Comparison of ENCODE assay signal across 10 cellular contexts in genomic region chr1:229238674-229239415, GRCh38. TPM values are rescaled to one million over a fixed set of nuclear protein-coding genes. Genes with fewer than 3 reads are reported as not detected.
A peak's percentile ranks its signal among the peaks of the same experiment; 100 is the strongest.
DNase-seq lines count a peak whose midpoint lies in the region; ATAC-seq, FAIRE-seq and TF ChIP-seq lines count a peak whose summit lies in the region.
"Had no signal": no experiment of that assay in that cellular context is flagged by ENCODE, and none has a peak within 500 bp of the region (broad histone marks: within the 10 kb centered on the region; RNA-seq: fewer than 3 reads in every experiment).

No MANE protein-coding gene starts in this region.

- H3K18ac ChIP-seq in H1 (ENCODE audit: extremely low read depth, low read length) = peak overlapping the region; percentile 76; the same call in 1 of the 2 replicates

- no peak overlapping the region for H2BK15ac ChIP-seq in H1 (ENCODE audit: low read length)

- H2BK20ac ChIP-seq in H1 (ENCODE audit: low read length) = peak overlapping the region; percentile 29; the same call in 1 of the 2 replicates

- H3K27me3 ChIP-seq in H1 (replicated peaks in 1 of 4; ENCODE audit: control insufficient read depth in 3 of 4, extremely low read depth in 1 of 4, insufficient read depth in 3 of 4, low read length in 3 of 4) = no peaks in the 10 kb centered on the region
- peaks cover 1 to 3% of the 10 kb centered on the region in 2 experiments; a peak in 1 of 5 replicates for H3K27me3 ChIP-seq in HepG2 (ENCODE audit: control insufficient read depth in 1 of 2, insufficient read depth in 2 of 2, low read length in 2 of 2)

- ATAC-seq in HepG2 (no peak), GM18517 (IDR thresholded peaks at IDR 0.05; ENCODE audit: unreplicated experiment) (no peak), GM21447 (IDR thresholded peaks at IDR 0.05; ENCODE audit: unreplicated experiment) (no peak)

- FAIRE-seq in H1 (lab: Jason Lieb, UNC) = no peak
- no peak for FAIRE-seq in HepG2 (lab: Jason Lieb, UNC)

- no peak for TF ChIP-seq RAD21 in H1 (IDR thresholded peaks at IDR 0.05 in 1 of 2, conservative IDR thresholded peaks at IDR 0.05 in 1 of 2; ENCODE audit: low read depth in 2 of 2, low read length in 2 of 2)
- TF ChIP-seq RAD21 in HepG2 (CRISPR knock-in tag; IDR thresholded peaks at IDR 0.05) = no peak

- no peak overlapping the region for H3K14ac ChIP-seq in H1 (ENCODE audit: insufficient read length)

- H2BK12ac ChIP-seq in H1 (ENCODE audit: low read depth, low read length) = peak overlapping the region; percentile 68; the same call in 1 of the 2 replicates

- H4K8ac ChIP-seq in H1 (ENCODE audit: extremely low read depth, insufficient read depth, low read length) = no peak overlapping the region

- no peak overlapping the region for H3K23ac ChIP-seq in H1 (ENCODE audit: insufficient read length)

- DNase-seq in LoVo (ENCODE audit: low spot score) (peak; percentile 65), H1 (ENCODE audit: low read depth in 1 of 2, low spot score in 2 of 2) (peak in 1 of 2 experiments; percentile 45), HepG2 (ENCODE audit: low spot score) (no peak)
- no peak for DNase-seq in stimulated activated naive CD4-positive, alpha-beta T cell (lab: John Stamatoyannopoulos, UW)
- DNase-seq: activated CD4-positive, alpha-beta T cell treated with anti-CD3 and anti-CD28 coated beads for 48 hours; Caco-2; OCI-M1 had no signal

- TF ChIP-seq EP300 in H1 (IDR thresholded peaks at IDR 0.05; ENCODE audit: borderline replicate concordance in 1 of 2, low read depth in 2 of 2, low read length in 2 of 2) = no peak
- no peak for TF ChIP-seq EP300 in HepG2 (IDR thresholded peaks at IDR 0.05; ENCODE audit: low read depth in 2 of 2, low read length in 2 of 2)
- TF ChIP-seq EP300 in HepG2 (CRISPR knock-in tag; IDR thresholded peaks at IDR 0.05; ENCODE audit: borderline replicate concordance) = no peak

- H3K56ac ChIP-seq in H1 (replicated peaks; ENCODE audit: insufficient read length, low read depth, low read length) = no peak overlapping the region

- intact Hi-C loops in HepG2 (cut with micrococcal nuclease; ENCODE audit: unreplicated experiment) = no loop called here

- H3K36me3 ChIP-seq in H1 (ENCODE audit: control insufficient read depth in 2 of 4, insufficient read depth in 4 of 4, low read length in 3 of 4) (no peaks in the 10 kb centered on the region), HepG2 (replicated peaks in 1 of 2; ENCODE audit: control insufficient read depth in 1 of 2, insufficient read depth in 2 of 2, low read length in 2 of 2) (no peaks in the 10 kb centered on the region)

- H3K79me2 ChIP-seq in H1 (ENCODE audit: control insufficient read depth in 1 of 2, insufficient read depth in 2 of 2, low read length in 2 of 2) (no peaks in the 10 kb centered on the region), HepG2 (ENCODE audit: insufficient read depth, low read length) (no peaks in the 10 kb centered on the region)

- TF ChIP-seq CTCF in H1 (IDR thresholded peaks at IDR 0.05; ENCODE audit: control extremely low read depth in 1 of 3, insufficient read depth in 1 of 3, low read depth in 1 of 3, low read length in 3 of 3) (no peak), HepG2 (CRISPR knock-in tag; IDR thresholded peaks at IDR 0.05) (no peak)

- 0 out of 4 replicates have a peak, but pooled peaks cover 0 to 3% of the 10 kb centered on the region in 2 experiments for H3K9me3 ChIP-seq in H1 (ENCODE audit: insufficient read depth in 2 of 2, low read depth in 1 of 2, low read length in 1 of 2)
- H3K9me3 ChIP-seq in HepG2 (ENCODE audit: low read length) = peaks cover 10% of the 10 kb centered on the region
- H3K9me3 ChIP-seq: Caco-2 had no signal

- H3K4me3 ChIP-seq in H1 (ENCODE audit: extremely low read depth in 1 of 4, insufficient read depth in 2 of 4, low read depth in 3 of 4, low read length in 4 of 4) (no peak overlapping the region), HepG2 (replicated peaks in 1 of 3; ENCODE audit: insufficient read depth in 1 of 3, low read depth in 2 of 3, low read length in 3 of 3) (no peak overlapping the region)

- CTCF ChIA-PET in H1 (lab: Charles Lee; ENCODE audit: partially characterized antibody) = interaction anchor here (0.6 to 3.0 kb wide), 5 partner anchors 10 to 231 kb away, joined by 3 to 11 read pairs (median 3); no protein-coding TSS in a partner anchor
- CTCF ChIA-PET in HepG2 (lab: Yijun Ruan, JAX; ENCODE audit: low intra/inter-chr PET ratio, low total read pairs) = no interaction called here

- WGBS in H1 (ENCODE audit: extremely low coverage in 1 of 2, insufficient coverage in 1 of 2, insufficient read length in 1 of 2, insufficient replicate concordance in 2 of 2, low coverage in 1 of 2, low lambda C conversion rate in 2 of 2, missing lambda C conversion rate in 1 of 2), 2 experiments = 84% methylated on average over 6 of the region's 6 CpGs; no CpG with 5 or more reads in 1 of the 2 experiments
- 39% methylated on average over 4 of the region's 6 CpGs for WGBS in HepG2 (ENCODE audit: low lambda C conversion rate)

- H3K23me2 ChIP-seq in H1 (ENCODE audit: low read depth, low read length) = no peaks in the 10 kb centered on the region

- H3K4ac ChIP-seq in H1 (replicated peaks; ENCODE audit: insufficient read length, low read depth, low read length) = no peak overlapping the region

- H4K5ac ChIP-seq in H1 (ENCODE audit: insufficient read length, low read depth, low read length) = no peak overlapping the region

- no peak for TF ChIP-seq POLR2A in H1 (IDR thresholded peaks at IDR 0.05; ENCODE audit: control extremely low read depth in 1 of 2, low read depth in 2 of 2, low read length in 2 of 2)
- no peak for TF ChIP-seq POLR2A in HepG2 (IDR thresholded peaks at IDR 0.05; ENCODE audit: insufficient read depth in 1 of 2, low read depth in 2 of 2, low read length in 2 of 2)

- H4K91ac ChIP-seq in H1 (replicated peaks; ENCODE audit: insufficient read length, low read length) = peak overlapping the region; percentile 94

- POLR2A ChIA-PET in H1 (lab: Charles Lee; ENCODE audit: partially characterized antibody) = no interaction called here
- POLR2A ChIA-PET in HepG2 (lab: Yijun Ruan, JAX) = interaction anchor here (0.6 kb wide), 1 partner anchor 16 kb away, joined by 3 read pairs; no protein-coding TSS in a partner anchor

- H2AK5ac ChIP-seq in H1 (ENCODE audit: low read depth, low read length) = 0 out of 2 replicates have a peak overlapping the region, but pooled peaks have one; percentile 53

- H2BK120ac ChIP-seq in H1 (replicated peaks; ENCODE audit: low read depth, low read length) = peak overlapping the region; percentile 55

- H2AFZ ChIP-seq in H1 (ENCODE audit: low read length) (no peak overlapping the region), HepG2 (ENCODE audit: low read length) (no peak overlapping the region)

- no peaks in the 10 kb centered on the region for H3K79me1 ChIP-seq in H1 (ENCODE audit: low read depth, low read length)

- H3K9ac ChIP-seq in H1 (replicated peaks in 1 of 4; ENCODE audit: extremely low read depth in 1 of 4, low read depth in 3 of 4, low read length in 3 of 4) (no peak overlapping the region), HepG2 (ENCODE audit: insufficient read depth, low read depth, low read length) (no peak overlapping the region)

- in situ Hi-C loops in HepG2 (cut with HindIII; ENCODE audit: extremely low pct_ligation_motif_present, low pct_unique_long_range_greater_than_20kb) = loop anchor here (10.0 kb wide), 1 partner anchor 544 kb away; no protein-coding TSS in a partner anchor

- no peak overlapping the region for H3K27ac ChIP-seq in H1 (ENCODE audit: low read depth, low read length)
- H3K27ac ChIP-seq in HepG2 (ENCODE audit: extremely low read length, insufficient read depth, low read length) = no peak overlapping the region
- peak overlapping the region; percentile 95 for H3K27ac ChIP-seq in temporal lobe (ENCODE audit: low read depth, low read length)

- H3K4me2 ChIP-seq in H1 (ENCODE audit: insufficient read depth in 1 of 2, low read depth in 2 of 2, low read length in 2 of 2) (no peak overlapping the region), HepG2 (ENCODE audit: low read depth, low read length) (no peak overlapping the region)

- no peak overlapping the region for H2BK5ac ChIP-seq in H1 (ENCODE audit: low read depth, low read length)

- peaks cover 1 to 10% (median 6%) of the 10 kb centered on the region in 4 experiments; a peak in 3 of 7 replicates for H3K4me1 ChIP-seq in H1 (replicated peaks in 1 of 4; ENCODE audit: control insufficient read depth in 3 of 4, insufficient read depth in 4 of 4, low read length in 3 of 4)
- peaks cover 19% of the 10 kb centered on the region for H3K4me1 ChIP-seq in HepG2 (ENCODE audit: insufficient read depth, low read length)

- BruUV-seq in HepG2 (replicated peaks; lab: Mats Ljungman, UMichigan) = no TSS peak

- no peaks in the 10 kb centered on the region for H4K20me1 ChIP-seq in H1 (replicated peaks in 1 of 2; ENCODE audit: control insufficient read depth in 1 of 2, insufficient read depth in 2 of 2, low read length in 2 of 2)
- H4K20me1 ChIP-seq in HepG2 (ENCODE audit: insufficient read depth, low read length) = no peaks in the 10 kb centered on the region

RNA-seq across cellular contexts. Expression of gene RAB4A, which starts 32.1 kb away (rescaled TPM):
- total RNA-seq in H1 (2021; fragmentation: NEBNext Ultra II Directional; extraction: Animal tissue kit (Norgen Biotek cat#: 25700)) = 68.8 and 73.4 TPM in 2 replicates
- polyA plus RNA-seq in H1 (2011; rRNA removed) (13.3 and 16.7 TPM in 2 replicates), HepG2 (2011; rRNA removed) (41.6 and 56.0 TPM in 2 replicates)
- 30.0 TPM for polyA plus RNA-seq in H1 (2011; cell fraction: cytosol; rRNA removed)
- 12.3 TPM for polyA plus RNA-seq in H1 (2011; cell fraction: nucleus; rRNA removed)
- polyA plus RNA-seq in H1 (2012, experiment 1 of 2) = 34.1 to 42.5 TPM (median 36.4 TPM) in 4 replicates
- 26.9 TPM for polyA plus RNA-seq in H1 (2012, experiment 2 of 2)
- 20.3 TPM for polyA plus RNA-seq in H1 (2013, experiment 1 of 2)
- polyA plus RNA-seq in H1 (2013, experiment 2 of 2) = 21.3 TPM
- polyA minus RNA-seq in H1 (2011; rRNA and poly(A)+ RNA removed) = 5.7 and 6.6 TPM in 2 replicates
- 11.6 TPM for polyA minus RNA-seq in H1 (2011; cell fraction: cytosol; rRNA and poly(A)+ RNA removed)
- polyA minus RNA-seq in H1 (2011; cell fraction: nucleus; rRNA and poly(A)+ RNA removed) = 19.8 TPM
- total RNA-seq in HepG2 (2016; rRNA removed; fragmentation: Illumina TruSeq; extraction: Trizol) (76.6 and 80.1 TPM in 2 replicates), temporal lobe (26.1 TPM)
- 135 and 139 TPM in 2 replicates for total RNA-seq in HepG2 (2016; cell fraction: cytosol; rRNA removed; fragmentation: Illumina TruSeq; extraction: Trizol; ENCODE audit: low read depth)
- 71.2 and 81.9 TPM in 2 replicates for total RNA-seq in HepG2 (2016; cell fraction: insoluble cytoplasmic fraction; rRNA removed; fragmentation: Illumina TruSeq; extraction: Trizol)
- 213 and 217 TPM in 2 replicates for total RNA-seq in HepG2 (2016; cell fraction: membrane; rRNA removed; fragmentation: Illumina TruSeq; extraction: Trizol)
- 41.7 and 48.3 TPM in 2 replicates for total RNA-seq in HepG2 (2016; cell fraction: nucleus; rRNA removed; fragmentation: Illumina TruSeq; extraction: Trizol)
- 53.2 and 57.4 TPM in 2 replicates for polyA plus RNA-seq in HepG2 (2011; cell fraction: cytosol; rRNA removed)
- 15.9 and 18.4 TPM in 2 replicates for polyA plus RNA-seq in HepG2 (2011; cell fraction: nucleus; rRNA removed)
- 71.3 and 87.6 TPM in 2 replicates for polyA plus RNA-seq in HepG2 (2012)
- polyA plus RNA-seq in HepG2 (2016; cell fraction: cytosol; fragmentation: Illumina TruSeq; extraction: Trizol; ENCODE audit: low read depth) = 296 and 305 TPM in 2 replicates
- 113 and 114 TPM in 2 replicates for polyA plus RNA-seq in HepG2 (2016; cell fraction: insoluble cytoplasmic fraction; fragmentation: Illumina TruSeq; extraction: Trizol; ENCODE audit: low read depth)
- polyA plus RNA-seq in HepG2 (2016; cell fraction: membrane; fragmentation: Illumina TruSeq; extraction: Trizol; ENCODE audit: low read depth) = 280 and 289 TPM in 2 replicates
- polyA plus RNA-seq in HepG2 (2016; cell fraction: nucleus; fragmentation: Illumina TruSeq; extraction: Trizol; ENCODE audit: insufficient read depth, low read depth) = 77.5 and 84.8 TPM in 2 replicates
- 3.1 and 9.3 TPM in 2 replicates for polyA minus RNA-seq in HepG2 (2011; rRNA and poly(A)+ RNA removed; ENCODE audit: low replicate concordance)
- polyA minus RNA-seq in HepG2 (2011; cell fraction: cytosol; rRNA and poly(A)+ RNA removed) = 17.1 and 18.2 TPM in 2 replicates
- 41.3 and 46.1 TPM in 2 replicates for polyA minus RNA-seq in HepG2 (2011; cell fraction: nucleus; rRNA and poly(A)+ RNA removed)
